In the genomic region with DNA sequence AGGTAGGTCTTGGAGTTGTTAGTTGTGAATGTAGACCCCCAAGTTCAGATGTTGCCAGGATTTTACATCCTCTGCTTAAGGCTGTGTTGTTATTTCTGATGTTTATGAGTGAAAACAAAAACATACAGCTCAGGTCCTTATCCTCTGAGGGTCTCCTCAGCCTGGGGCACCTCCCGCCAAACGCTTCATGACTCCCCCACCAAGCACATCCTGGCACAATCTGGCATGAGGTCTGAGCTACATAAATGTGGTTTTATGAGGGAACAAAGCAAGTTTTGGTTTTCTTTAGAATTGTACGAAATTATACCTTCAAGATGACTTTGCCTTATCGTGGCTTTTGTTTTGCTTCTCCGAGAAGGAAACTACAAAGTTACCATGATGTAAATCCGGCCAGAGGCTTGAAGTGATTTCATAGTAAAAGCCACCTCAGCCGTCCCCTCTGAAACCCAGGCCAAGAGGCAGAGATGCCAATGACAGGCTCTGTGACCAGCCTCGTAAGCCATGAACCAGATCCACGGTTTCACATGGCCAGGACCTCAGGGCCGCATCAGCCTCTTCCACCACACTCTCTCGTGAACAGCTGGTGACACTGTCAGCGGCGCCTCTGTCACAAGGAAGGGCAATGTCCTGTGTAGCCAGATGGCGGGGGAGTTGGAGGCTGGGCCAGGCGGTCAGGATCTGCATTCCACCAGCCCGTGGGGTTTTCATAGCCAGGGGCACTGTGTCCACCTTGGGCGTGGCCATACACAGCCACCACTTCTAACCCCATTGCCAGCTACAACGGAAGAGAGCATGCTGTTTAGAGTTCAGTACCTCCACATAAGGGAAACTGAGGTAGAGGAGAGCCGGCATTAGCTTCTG, we compare ENCODE assay signal across 25 cellular contexts.
"Had no signal": no experiment of that assay in that cellular context is flagged by ENCODE, and none has a peak within 500 bp of the region (broad histone marks: within the 10 kb centered on the region; RNA-seq: fewer than 3 reads in every experiment).

No MANE protein-coding gene starts in this region.

- H3K4me2 ChIP-seq: SK-N-SH had no signal

- H3K9me3 ChIP-seq: Peyer's patch, SJSA1, SK-N-SH had no signal

- ATAC-seq: activated CD4-positive, alpha-beta T cell treated with anti-CD3 and anti-CD28 coated beads for 36 hours; activated CD4-positive, CD25-positive, alpha-beta regulatory T cell treated with anti-CD3 and anti-CD28 coated beads, Interleukin-2, amount 50 U/mL, for 24 hours; activated naive CD8-positive, alpha-beta T cell treated with anti-CD3 and anti-CD28 coated beads, Interleukin-2, amount 50 U/mL, for 24 hours; WTC11 had no signal

- H3K4me1 ChIP-seq: Peyer's patch, SJSA1 had no signal

- H3K27me3 ChIP-seq: Peyer's patch, SJSA1 had no signal

- H3K9ac ChIP-seq: SK-N-SH had no signal

- DNase-seq: activated CD4-positive, alpha-beta T cell treated with anti-CD3 and anti-CD28 coated beads for 36 hours; activated CD4-positive, alpha-beta T cell treated with anti-CD3 and anti-CD28 coated beads, Interleukin-2, amount 10 ng/mL, durations not matched to agents 7 days and 5 days; activated CD4-positive, alpha-beta T cell treated with anti-CD3 and anti-CD28 coated beads, Interleukin-2, amount 50 U/mL, for 48 hours; activated gamma-delta T cell treated with Interleukin-2 at 50 U/mL for 16 hours; activated naive CD4-positive, alpha-beta T cell treated with anti-CD3 and anti-CD28 coated beads for 36 hours; activated naive CD8-positive, alpha-beta T cell treated with anti-CD3 and anti-CD28 coated beads, Interleukin-2, amount 50 U/mL, for 24 hours; activated T-cell treated with anti-CD3 and anti-CD28 coated beads, Interleukin-2, amount 50 U/mL, for 1 hour; anterior cingulate cortex; Karpas-422; KBM-7; NCI-H1048; NCI-H1105 treated with DMSO at 0.1 percent for 48 hours; NCI-H1436; NCI-H1694; NCI-H1930; NCI-H2081 treated with DMSO at 0.1 percent for 48 hours; NCI-H345; NCI-H524 treated with DMSO at 0.1 percent for 48 hours; Peyer's patch; RPMI8226; SHP77 treated with DMSO at 0.1 percent for 48 hours; SK-N-SH had no signal

- H3K36me3 ChIP-seq: Peyer's patch, SJSA1 had no signal

- H3K9me2 ChIP-seq: SK-N-SH had no signal

- H3K27ac ChIP-seq: Peyer's patch, SJSA1 had no signal

- H3K4me3 ChIP-seq: Peyer's patch, SJSA1 had no signal
